1 cellular context compared by ENCODE assay signal in the genomic region with DNA sequence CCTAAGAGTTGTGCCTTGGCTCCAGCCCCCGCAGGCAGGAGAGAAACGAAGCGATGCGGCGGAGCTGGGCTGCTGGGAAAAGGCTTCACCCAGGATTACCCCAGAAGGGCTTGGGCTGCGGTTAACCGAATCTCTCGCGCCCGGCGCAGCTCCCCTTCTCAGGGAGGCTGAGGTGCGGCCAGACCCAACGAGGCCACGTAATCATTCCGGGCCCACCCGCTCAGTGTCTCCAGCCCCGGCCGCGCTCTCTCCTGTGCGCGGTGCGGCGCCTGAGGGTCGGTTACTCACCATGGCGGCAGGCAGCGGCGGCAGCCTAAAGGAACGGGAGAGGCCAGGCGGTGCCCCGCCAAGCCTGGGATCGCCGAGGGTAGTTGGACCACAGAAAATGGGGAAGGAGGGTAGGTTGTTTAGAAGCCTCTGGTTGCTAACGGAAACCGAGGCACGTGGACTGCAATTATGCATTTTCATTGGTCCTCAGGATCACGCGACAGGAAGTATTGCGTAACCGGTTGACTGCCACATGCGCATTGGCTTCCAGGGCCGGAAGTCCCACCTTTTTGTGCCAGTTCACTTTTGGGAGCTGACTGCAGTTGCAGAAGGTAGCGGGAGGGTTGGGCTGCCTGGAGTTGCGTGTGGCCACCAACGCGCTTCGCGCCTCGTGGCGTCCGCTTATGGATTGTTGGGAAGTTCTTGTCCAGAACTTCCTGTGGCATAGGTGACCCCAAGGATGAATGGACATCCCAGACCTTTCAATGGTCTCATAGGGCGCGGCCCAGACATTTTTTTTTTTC.
A peak's percentile ranks its signal among the peaks of the same experiment; 100 is the strongest.
TF ChIP-seq lines count a peak whose summit lies in the region.

A gene with protein sequence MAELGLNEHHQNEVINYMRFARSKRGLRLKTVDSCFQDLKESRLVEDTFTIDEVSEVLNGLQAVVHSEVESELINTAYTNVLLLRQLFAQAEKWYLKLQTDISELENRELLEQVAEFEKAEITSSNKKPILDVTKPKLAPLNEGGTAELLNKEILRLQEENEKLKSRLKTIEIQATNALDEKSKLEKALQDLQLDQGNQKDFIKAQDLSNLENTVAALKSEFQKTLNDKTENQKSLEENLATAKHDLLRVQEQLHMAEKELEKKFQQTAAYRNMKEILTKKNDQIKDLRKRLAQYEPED (minus strand): TSS at position 419 of the 791 bp plus-strand sequence. CDS start 128 bp downstream, at position 291.

TF ChIP-seq in HepG2, 621 proteins besides CTCF, POLR2A, EP300 and RAD21 (continued from another document):
- TF ChIP-seq ZNF318 (CRISPR knock-in tag; IDR thresholded peaks at IDR 0.05) (no peak), ELF3 (CRISPR knock-in tag; IDR thresholded peaks at IDR 0.05) (0 out of 2 replicates have a peak, but pooled peaks have one; percentile 30), ZNF296 (CRISPR knock-in tag; conservative IDR thresholded peaks at IDR 0.05) (no peak), ATRX (CRISPR knock-in tag; IDR thresholded peaks at IDR 0.05; ENCODE audit: borderline replicate concordance) (no peak), ZNF543 (CRISPR knock-in tag; IDR thresholded peaks at IDR 0.05) (no peak), ZNF317 (CRISPR knock-in tag; IDR thresholded peaks at IDR 0.05) (0 out of 2 replicates have a peak, but pooled peaks have one; percentile 43), ZNF737 (CRISPR knock-in tag; IDR thresholded peaks at IDR 0.05; ENCODE audit: borderline replicate concordance) (no peak), THYN1 (CRISPR knock-in tag; IDR thresholded peaks at IDR 0.05; ENCODE audit: borderline replicate concordance, low read depth) (no peak), SNAI1 (CRISPR knock-in tag; IDR thresholded peaks at IDR 0.05; ENCODE audit: borderline replicate concordance) (peak; percentile 15; the same call in 1 of the 2 replicates), HMG20B (CRISPR knock-in tag; conservative IDR thresholded peaks at IDR 0.05) (no peak), RBM22 (optimal IDR thresholded peaks at IDR 0.05; ENCODE audit: low read length) (peak; percentile 97), ZNF224 (CRISPR knock-in tag; IDR thresholded peaks at IDR 0.05) (no peak), TRIM24 (CRISPR knock-in tag; IDR thresholded peaks at IDR 0.05) (no peak)
- TF ChIP-seq, protein P1, sequence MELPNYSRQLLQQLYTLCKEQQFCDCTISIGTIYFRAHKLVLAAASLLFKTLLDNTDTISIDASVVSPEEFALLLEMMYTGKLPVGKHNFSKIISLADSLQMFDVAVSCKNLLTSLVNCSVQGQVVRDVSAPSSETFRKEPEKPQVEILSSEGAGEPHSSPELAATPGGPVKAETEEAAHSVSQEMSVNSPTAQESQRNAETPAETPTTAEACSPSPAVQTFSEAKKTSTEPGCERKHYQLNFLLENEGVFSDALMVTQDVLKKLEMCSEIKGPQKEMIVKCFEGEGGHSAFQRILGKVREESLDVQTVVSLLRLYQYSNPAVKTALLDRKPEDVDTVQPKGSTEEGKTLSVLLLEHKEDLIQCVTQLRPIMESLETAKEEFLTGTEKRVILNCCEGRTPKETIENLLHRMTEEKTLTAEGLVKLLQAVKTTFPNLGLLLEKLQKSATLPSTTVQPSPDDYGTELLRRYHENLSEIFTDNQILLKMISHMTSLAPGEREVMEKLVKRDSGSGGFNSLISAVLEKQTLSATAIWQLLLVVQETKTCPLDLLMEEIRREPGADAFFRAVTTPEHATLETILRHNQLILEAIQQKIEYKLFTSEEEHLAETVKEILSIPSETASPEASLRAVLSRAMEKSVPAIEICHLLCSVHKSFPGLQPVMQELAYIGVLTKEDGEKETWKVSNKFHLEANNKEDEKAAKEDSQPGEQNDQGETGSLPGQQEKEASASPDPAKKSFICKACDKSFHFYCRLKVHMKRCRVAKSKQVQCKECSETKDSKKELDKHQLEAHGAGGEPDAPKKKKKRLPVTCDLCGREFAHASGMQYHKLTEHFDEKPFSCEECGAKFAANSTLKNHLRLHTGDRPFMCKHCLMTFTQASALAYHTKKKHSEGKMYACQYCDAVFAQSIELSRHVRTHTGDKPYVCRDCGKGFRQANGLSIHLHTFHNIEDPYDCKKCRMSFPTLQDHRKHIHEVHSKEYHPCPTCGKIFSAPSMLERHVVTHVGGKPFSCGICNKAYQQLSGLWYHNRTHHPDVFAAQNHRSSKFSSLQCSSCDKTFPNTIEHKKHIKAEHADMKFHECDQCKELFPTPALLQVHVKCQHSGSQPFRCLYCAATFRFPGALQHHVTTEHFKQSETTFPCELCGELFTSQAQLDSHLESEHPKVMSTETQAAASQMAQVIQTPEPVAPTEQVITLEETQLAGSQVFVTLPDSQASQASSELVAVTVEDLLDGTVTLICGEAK (IDR thresholded peaks at IDR 0.05), result peak; percentile 75
- TF ChIP-seq, protein P1 (CRISPR knock-in tag; IDR thresholded peaks at IDR 0.05), result peak; percentile 64; the same call in 1 of the 2 replicates
